8 cellular contexts compared by ENCODE assay signal in the genomic region with DNA sequence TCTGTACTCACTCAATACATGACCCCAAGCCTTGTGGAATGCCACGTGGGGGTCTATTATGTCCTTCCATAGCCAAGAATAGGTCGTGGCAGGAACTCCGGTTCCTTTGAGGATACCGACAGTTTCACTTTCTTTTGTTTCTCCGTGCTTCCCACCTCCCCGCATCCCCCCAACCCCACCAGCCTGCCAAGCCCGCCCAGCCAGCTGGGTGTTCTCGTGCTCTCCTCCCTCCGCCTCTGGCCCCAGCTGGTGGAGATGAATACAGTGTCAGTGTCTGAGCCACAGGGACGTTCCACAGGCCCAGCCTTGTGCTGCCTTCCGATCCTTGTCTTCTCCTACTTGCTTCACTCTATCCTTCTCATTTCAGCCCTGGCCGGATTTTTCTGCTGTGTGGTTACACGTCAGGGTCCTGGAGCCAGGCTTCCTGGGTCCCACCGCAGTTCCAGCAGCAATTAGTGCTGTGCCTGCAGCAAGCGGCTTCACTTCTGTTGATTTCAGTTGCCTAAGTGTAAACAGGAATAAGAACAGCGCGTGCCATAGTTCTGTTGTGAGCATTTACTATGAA.
DNase-seq lines count a peak whose midpoint lies in the region; ATAC-seq and TF ChIP-seq lines count a peak whose summit lies in the region.

No MANE protein-coding gene starts in this region.

- H3K9me3 Mint-ChIP-seq in stimulated activated effector memory CD8-positive, alpha-beta T cell treated with anti-CD3 and anti-CD28 coated beads, Interleukin-12 subunit alpha, Interleukin-12 subunit beta, amount 100 ng/mL, for 72 hours: no peaks in the 10 kb centered on the region

- peak; percentile 5 for DNase-seq in GDM1 (lab: John Stamatoyannopoulos, UW)
- DNase-seq in NCI-H82 treated with DMSO at 0.1 percent for 48 hours (lab: John Stamatoyannopoulos, UW; ENCODE audit: unreplicated experiment): peak; percentile 10
- peak; percentile 67 for DNase-seq in choroid plexus epithelial cell (ENCODE audit: low read depth)
- no peak for DNase-seq in stimulated activated effector memory CD8-positive, alpha-beta T cell treated with anti-CD3 and anti-CD28 coated beads, Interleukin-12 subunit alpha, Interleukin-12 subunit beta, amount 100 ng/mL, for 72 hours (ENCODE audit: low spot score in 2 of 2)

- H3K27me3 ChIP-seq in layer of hippocampus (ENCODE audit: control insufficient read depth, insufficient read depth, low read length): no peaks in the 10 kb centered on the region

- peaks cover 48% of the 10 kb centered on the region for H3K4me1 Mint-ChIP-seq in stimulated activated effector memory CD8-positive, alpha-beta T cell treated with anti-CD3 and anti-CD28 coated beads, Interleukin-12 subunit alpha, Interleukin-12 subunit beta, amount 100 ng/mL, for 72 hours

- H3K4me3 ChIP-seq in choroid plexus epithelial cell (ENCODE audit: low read depth, low read length): peak overlapping the region; percentile 32

- H3K27ac Mint-ChIP-seq in stimulated activated effector memory CD8-positive, alpha-beta T cell treated with anti-CD3 and anti-CD28 coated beads, Interleukin-12 subunit alpha, Interleukin-12 subunit beta, amount 100 ng/mL, for 72 hours: peak overlapping the region; percentile 79

- H3K27ac ChIP-seq in layer of hippocampus (ENCODE audit: low read depth, low read length): peak overlapping the region; percentile 94

- ATAC-seq in stimulated activated effector memory CD8-positive, alpha-beta T cell treated with anti-CD3 and anti-CD28 coated beads, Interleukin-12 subunit alpha, Interleukin-12 subunit beta, amount 100 ng/mL, for 72 hours: no peak
- ATAC-seq in HG03025 (IDR thresholded peaks at IDR 0.05; ENCODE audit: low FRiP score, unreplicated experiment): no peak
- no peak for ATAC-seq in GM21360 (IDR thresholded peaks at IDR 0.05; ENCODE audit: unreplicated experiment)
- no peak for ATAC-seq in GM18861 (IDR thresholded peaks at IDR 0.05; ENCODE audit: unreplicated experiment)

- H3K36me3 Mint-ChIP-seq in stimulated activated effector memory CD8-positive, alpha-beta T cell treated with anti-CD3 and anti-CD28 coated beads, Interleukin-12 subunit alpha, Interleukin-12 subunit beta, amount 100 ng/mL, for 72 hours: peaks cover 5% of the 10 kb centered on the region

- TF ChIP-seq CTCF in choroid plexus epithelial cell (conservative IDR thresholded peaks at IDR 0.05; ENCODE audit: low read depth, low read length): no peak

- H3K4me3 Mint-ChIP-seq in stimulated activated effector memory CD8-positive, alpha-beta T cell treated with anti-CD3 and anti-CD28 coated beads, Interleukin-12 subunit alpha, Interleukin-12 subunit beta, amount 100 ng/mL, for 72 hours: peak overlapping the region; percentile 68

Comparison
In these comparisons a context has a peak if more than half of its experiments do, and no peak if none do; other contexts are left out.
1. DNase-seq: peak in GDM1 (single experiment), NCI-H82 treated with DMSO at 0.1 percent for 48 hours (single experiment) and choroid plexus epithelial cell (single experiment); none in stimulated activated effector memory CD8-positive, alpha-beta T cell treated with anti-CD3 and anti-CD28 coated beads, Interleukin-12 subunit alpha, Interleukin-12 subunit beta, amount 100 ng/mL, for 72 hours (0 of 2).